19 cellular contexts compared by ENCODE assay signal in genomic region chr12:110116623-110117022, GRCh38. TPM values are rescaled to one million over a fixed set of nuclear protein-coding genes. Genes with fewer than 3 reads are reported as not detected.
DNase-seq lines count a peak whose midpoint lies in the region; ATAC-seq and TF ChIP-seq lines count a peak whose summit lies in the region.
"Had no signal": no experiment of that assay in that cellular context is flagged by ENCODE, and none has a peak within 500 bp of the region (broad histone marks: within the 10 kb centered on the region; RNA-seq: fewer than 3 reads in every experiment).

No MANE protein-coding gene starts in this region.

- peak overlapping the region in 2 of 3 experiments; percentile 62 to 96 for H3K27ac Mint-ChIP-seq in nephron
- no peak overlapping the region for H3K27ac Mint-ChIP-seq in stimulated activated memory B cell treated with anti-CD40 and anti-IgM and Interleukin-4, amounts not matched to agents 10 μg/mL and 1 μg/mL and 100 μg/mL, for 72 hours
- H3K27ac Mint-ChIP-seq in activated CD4-positive, alpha-beta T cell treated with anti-CD3 and anti-CD28 coated beads, Interleukin-2, amount 10 ng/mL, durations not matched to agents 7 days and 5 days: no peak overlapping the region

- peaks cover 2% of the 10 kb centered on the region for H3K9me3 Mint-ChIP-seq in nephron
- H3K9me3 Mint-ChIP-seq in stimulated activated memory B cell treated with anti-CD40 and anti-IgM and Interleukin-4, amounts not matched to agents 10 μg/mL and 1 μg/mL and 100 μg/mL, for 72 hours: no peaks in the 10 kb centered on the region
- H3K9me3 Mint-ChIP-seq in activated CD4-positive, alpha-beta T cell treated with anti-CD3 and anti-CD28 coated beads, Interleukin-2, amount 10 ng/mL, durations not matched to agents 7 days and 5 days: no peaks in the 10 kb centered on the region

- TF ChIP-seq CTCF in nephron (IDR thresholded peaks at IDR 0.05; ENCODE audit: unreplicated experiment in 3 of 3): no peak

- DNase-seq in activated CD8-positive, alpha-beta memory T cell treated with anti-CD3 and anti-CD28 coated beads for 24 hours: peak; percentile 13
- no peak for DNase-seq in activated CD8-positive, alpha-beta memory T cell treated with anti-CD3 and anti-CD28 coated beads, Interleukin-2, amount 50 U/mL, for 4 hours
- no peak for DNase-seq in 8988T
- DNase-seq in DMS153 (lab: John Stamatoyannopoulos, UW): no peak
- DNase-seq in activated CD4-positive, alpha-beta T cell treated with anti-CD3 and anti-CD28 coated beads, Interleukin-2, amount 10 ng/mL, durations not matched to agents 7 days and 5 days: no peak
- DNase-seq: ACHN, Calu3, DND-41, IMR-90, NCI-H1092 treated with DMSO at 0.1 percent for 48 hours, NCI-H146, NCI-H1930, NCI-H446, NCI-H524 treated with DMSO at 0.1 percent for 48 hours, NCI-H774, SIG-M5 had no signal

- no peak for ATAC-seq in stimulated activated memory B cell treated with anti-CD40 and anti-IgM and Interleukin-4, amounts not matched to agents 10 μg/mL and 1 μg/mL and 100 μg/mL, for 72 hours
- no peak for ATAC-seq in GM19328 (IDR thresholded peaks at IDR 0.05; ENCODE audit: unreplicated experiment)

- H3K4me3 Mint-ChIP-seq in nephron: no peak overlapping the region
- peak overlapping the region; percentile 24 for H3K4me3 Mint-ChIP-seq in stimulated activated memory B cell treated with anti-CD40 and anti-IgM and Interleukin-4, amounts not matched to agents 10 μg/mL and 1 μg/mL and 100 μg/mL, for 72 hours
- H3K4me3 Mint-ChIP-seq in activated CD4-positive, alpha-beta T cell treated with anti-CD3 and anti-CD28 coated beads, Interleukin-2, amount 10 ng/mL, durations not matched to agents 7 days and 5 days: no peak overlapping the region

- CTCF ChIA-PET in activated CD4-positive, alpha-beta T cell treated with anti-CD3 and anti-CD28 coated beads, Interleukin-2, amount 10 ng/mL, durations not matched to agents 7 days and 5 days (lab: Charles Lee): interaction anchor here (1.1 kb wide), 1 partner anchor 617 kb away, joined by 3 read pairs; no protein-coding TSS in a partner anchor

- peaks cover 7% of the 10 kb centered on the region for H3K27me3 Mint-ChIP-seq in nephron (ENCODE audit: low read depth)
- H3K27me3 Mint-ChIP-seq in stimulated activated memory B cell treated with anti-CD40 and anti-IgM and Interleukin-4, amounts not matched to agents 10 μg/mL and 1 μg/mL and 100 μg/mL, for 72 hours: peaks cover 16% of the 10 kb centered on the region
- H3K27me3 Mint-ChIP-seq in activated CD4-positive, alpha-beta T cell treated with anti-CD3 and anti-CD28 coated beads, Interleukin-2, amount 10 ng/mL, durations not matched to agents 7 days and 5 days: peaks cover 26% of the 10 kb centered on the region

- H3K36me3 Mint-ChIP-seq in nephron (ENCODE audit: low read depth): no peaks in the 10 kb centered on the region
- H3K36me3 Mint-ChIP-seq in stimulated activated memory B cell treated with anti-CD40 and anti-IgM and Interleukin-4, amounts not matched to agents 10 μg/mL and 1 μg/mL and 100 μg/mL, for 72 hours: no peaks in the 10 kb centered on the region
- H3K36me3 Mint-ChIP-seq in activated CD4-positive, alpha-beta T cell treated with anti-CD3 and anti-CD28 coated beads, Interleukin-2, amount 10 ng/mL, durations not matched to agents 7 days and 5 days (ENCODE audit: low read depth): no peaks in the 10 kb centered on the region

- POLR2A ChIA-PET in activated CD4-positive, alpha-beta T cell treated with anti-CD3 and anti-CD28 coated beads, Interleukin-2, amount 10 ng/mL, durations not matched to agents 7 days and 5 days (lab: Charles Lee): interaction anchor here (0.6 kb wide), 1 partner anchor 37 kb away, joined by 3 read pairs; no protein-coding TSS in a partner anchor

- H3K4me1 Mint-ChIP-seq in nephron: peaks cover 48% of the 10 kb centered on the region
- H3K4me1 Mint-ChIP-seq in stimulated activated memory B cell treated with anti-CD40 and anti-IgM and Interleukin-4, amounts not matched to agents 10 μg/mL and 1 μg/mL and 100 μg/mL, for 72 hours: peaks cover 6% of the 10 kb centered on the region
- no peaks in the 10 kb centered on the region for H3K4me1 Mint-ChIP-seq in activated CD4-positive, alpha-beta T cell treated with anti-CD3 and anti-CD28 coated beads, Interleukin-2, amount 10 ng/mL, durations not matched to agents 7 days and 5 days

RNA-seq across cellular contexts. Expression of gene IFT81, which starts 7.5 kb away (rescaled TPM):
- 1 to 10 TPM; 2.5 to 2.9 TPM for total RNA-seq in activated CD4-positive, alpha-beta T cell treated with anti-CD3 and anti-CD28 coated beads, Interleukin-2, amount 10 ng/mL, durations not matched to agents 7 days and 5 days

Comparison
In these comparisons a context has a peak if more than half of its experiments do, and no peak if none do; other contexts are left out.
1. H3K27ac Mint-ChIP-seq: peak in nephron (2 of 3); none in stimulated activated memory B cell treated with anti-CD40 and anti-IgM and Interleukin-4, amounts not matched to agents 10 μg/mL and 1 μg/mL and 100 μg/mL, for 72 hours (single experiment) and activated CD4-positive, alpha-beta T cell treated with anti-CD3 and anti-CD28 coated beads, Interleukin-2, amount 10 ng/mL, durations not matched to agents 7 days and 5 days (single experiment).